10 cellular contexts compared by ENCODE assay signal in the genomic region with DNA sequence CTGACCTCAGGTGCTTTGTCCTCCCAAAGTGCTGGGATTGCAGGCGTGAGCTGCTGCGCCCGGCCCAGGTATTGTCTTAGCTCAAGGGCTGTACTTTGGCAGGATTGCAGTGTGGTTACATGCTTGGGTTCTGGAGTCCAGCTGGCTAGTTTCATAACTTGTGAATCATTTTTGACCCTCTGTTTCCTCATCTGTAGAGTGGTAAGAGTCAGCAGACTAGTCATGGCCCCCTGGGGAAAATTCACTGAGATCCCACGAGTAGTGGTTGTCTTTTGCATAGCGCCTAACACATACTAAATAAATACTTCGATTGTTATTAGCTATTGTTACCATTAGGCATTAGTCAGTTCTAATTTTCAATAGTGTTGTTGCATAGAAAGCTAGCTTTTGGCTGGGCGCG. TPM values are rescaled to one million over a fixed set of nuclear protein-coding genes. Genes with fewer than 3 reads are reported as not detected.
DNase-seq lines count a peak whose midpoint lies in the region; ATAC-seq and TF ChIP-seq lines count a peak whose summit lies in the region.
"Had no signal": no experiment of that assay in that cellular context is flagged by ENCODE, and none has a peak within 500 bp of the region (broad histone marks: within the 10 kb centered on the region; RNA-seq: fewer than 3 reads in every experiment).

No MANE protein-coding gene starts in this region.

- no peak overlapping the region for H3K27ac ChIP-seq in SK-N-SH (ENCODE audit: low read depth in 2 of 2, low read length in 1 of 2)
- peak overlapping the region; percentile 82 for H3K27ac ChIP-seq in epithelial cell of prostate
- H3K27ac ChIP-seq: transverse colon had no signal

- TF ChIP-seq CTCF in SK-N-SH (IDR thresholded peaks at IDR 0.05) (no peak), type B pancreatic cell (conservative IDR thresholded peaks at IDR 0.05) (no peak)

- H3K9me2 ChIP-seq in SK-N-SH: no peaks in the 10 kb centered on the region

- H3K36me3 ChIP-seq in SK-N-SH (replicated peaks in 1 of 2; ENCODE audit: control insufficient read depth in 1 of 2, insufficient read depth in 2 of 2, low read length in 1 of 2): peaks cover 5 to 28% of the 10 kb centered on the region in 2 experiments

- no peaks in the 10 kb centered on the region for H4K20me1 ChIP-seq in SK-N-SH (ENCODE audit: insufficient read depth)

- H3K36me3 Mint-ChIP-seq in type B pancreatic cell: peaks cover 19% of the 10 kb centered on the region

- peaks cover 24% of the 10 kb centered on the region for H3K79me2 ChIP-seq in SK-N-SH (ENCODE audit: insufficient read depth)

- no peak for TF ChIP-seq EP300 in SK-N-SH (IDR thresholded peaks at IDR 0.05; ENCODE audit: borderline replicate concordance in 1 of 2, low read depth in 1 of 2, low read length in 1 of 2)

- POLR2A ChIA-PET in SK-N-SH (lab: Yijun Ruan, JAX): no interaction called here

- H3K4me1 ChIP-seq in SK-N-SH (ENCODE audit: control insufficient read depth in 1 of 2, insufficient read depth in 2 of 2, low read depth in 1 of 2, low read length in 1 of 2): peaks cover 14 to 15% of the 10 kb centered on the region in 2 experiments; a peak in 3 of 4 replicates
- H3K4me1 ChIP-seq: transverse colon had no signal

- H2AFZ ChIP-seq in SK-N-SH (ENCODE audit: low read depth): no peak overlapping the region

- CTCF ChIA-PET in SK-N-SH (lab: Yijun Ruan, JAX): interaction anchor here (0.9 to 16.0 kb wide), 9 partner anchors 10 to 499 kb away, joined by 3 to 211 read pairs (median 4); partner anchors contain the start of genes PTPA and SH3GLB2

- intact Hi-C loops in posterior cingulate gyrus (cut with DNase I): no loop called here

- H3K4me3 ChIP-seq in SK-N-SH (ENCODE audit: low read depth in 2 of 2, low read length in 1 of 2): no peak overlapping the region
- H3K4me3 ChIP-seq: transverse colon had no signal

- H3K9ac ChIP-seq in SK-N-SH: no peak overlapping the region

- no peak overlapping the region for H3K4me3 Mint-ChIP-seq in type B pancreatic cell

- no peak for ATAC-seq in SK-N-SH treated with all-trans-retinoic acid at 6 μM for 48 hours

- peak overlapping the region; percentile 13 for H3K27ac Mint-ChIP-seq in type B pancreatic cell

- H3K27me3 ChIP-seq in SK-N-SH (ENCODE audit: insufficient read depth): no peaks in the 10 kb centered on the region
- H3K27me3 ChIP-seq: transverse colon had no signal

- no peak for TF ChIP-seq RAD21 in SK-N-SH (IDR thresholded peaks at IDR 0.05; ENCODE audit: low read length)

- peaks cover 7% of the 10 kb centered on the region for H3F3A ChIP-seq in SK-N-SH (replicated peaks; ENCODE audit: insufficient read depth)

- H3K27me3 Mint-ChIP-seq in type B pancreatic cell: no peaks in the 10 kb centered on the region

- H3K9me3 Mint-ChIP-seq in type B pancreatic cell: no peaks in the 10 kb centered on the region

- H3K9me3 ChIP-seq in SK-N-SH: no peaks in the 10 kb centered on the region
- H3K9me3 ChIP-seq: transverse colon had no signal

- H3K4me1 Mint-ChIP-seq in type B pancreatic cell (ENCODE audit: unreplicated experiment): peaks cover 4% of the 10 kb centered on the region

- WGBS in SK-N-SH (ENCODE audit: low lambda C conversion rate): 78% methylated on average over 6 of the region's 8 CpGs

- no peak overlapping the region for H3K4me2 ChIP-seq in SK-N-SH

- DNase-seq in SK-N-SH: no peak
- no peak for DNase-seq in epithelial cell of prostate (ENCODE audit: low read depth, low spot score)
- no peak for DNase-seq in type B pancreatic cell (ENCODE audit: extremely low spot score, unreplicated experiment)
- DNase-seq in DMS153 treated with DMSO at 0.1 percent for 48 hours (lab: John Stamatoyannopoulos, UW; ENCODE audit: unreplicated experiment): no peak
- DNase-seq in posterior cingulate gyrus: no peak
- DNase-seq: 8988T; activated naive CD4-positive, alpha-beta T cell treated with Interleukin-2 at 50 U/mL for 16 hours; NCI-H2171; transverse colon had no signal

TF ChIP-seq in SK-N-SH, 30 proteins besides CTCF, POLR2A, EP300 and RAD21:
- TF ChIP-seq FOSL2 (IDR thresholded peaks at IDR 0.05; ENCODE audit: borderline replicate concordance, low read depth): peak; percentile 26; the same call in 1 of the 2 replicates
- TF ChIP-seq ZBTB33 (IDR thresholded peaks at IDR 0.05; ENCODE audit: borderline replicate concordance, low read depth): no peak
- TF ChIP-seq, protein P1, sequence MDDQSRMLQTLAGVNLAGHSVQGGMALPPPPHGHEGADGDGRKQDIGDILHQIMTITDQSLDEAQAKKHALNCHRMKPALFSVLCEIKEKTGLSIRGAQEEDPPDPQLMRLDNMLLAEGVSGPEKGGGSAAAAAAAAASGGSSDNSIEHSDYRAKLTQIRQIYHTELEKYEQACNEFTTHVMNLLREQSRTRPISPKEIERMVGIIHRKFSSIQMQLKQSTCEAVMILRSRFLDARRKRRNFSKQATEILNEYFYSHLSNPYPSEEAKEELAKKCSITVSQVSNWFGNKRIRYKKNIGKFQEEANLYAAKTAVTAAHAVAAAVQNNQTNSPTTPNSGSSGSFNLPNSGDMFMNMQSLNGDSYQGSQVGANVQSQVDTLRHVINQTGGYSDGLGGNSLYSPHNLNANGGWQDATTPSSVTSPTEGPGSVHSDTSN (IDR thresholded peaks at IDR 0.05): no peak
- TF ChIP-seq TCF12 (IDR thresholded peaks at IDR 0.05): peak; percentile 56
- no peak for TF ChIP-seq FOXJ3 (CRISPR knock-in tag; IDR thresholded peaks at IDR 0.05)
- no peak for TF ChIP-seq POLR2AphosphoS5 (IDR thresholded peaks at IDR 0.05; ENCODE audit: low read depth, low read length)
- no peak for TF ChIP-seq GABPA (IDR thresholded peaks at IDR 0.05; ENCODE audit: low read depth)

TF ChIP-seq in SK-N-SH treated with all-trans-retinoic acid at 6 μM for 48 hours, 23 proteins besides CTCF, POLR2A, EP300 and RAD21 (continues in another document):
- TF ChIP-seq ZC3H10 (CRISPR knock-in tag; IDR thresholded peaks at IDR 0.05): no peak
- no peak for TF ChIP-seq ZNF8 (CRISPR knock-in tag; IDR thresholded peaks at IDR 0.05)
- TF ChIP-seq POU6F1 (CRISPR knock-in tag; IDR thresholded peaks at IDR 0.05; ENCODE audit: borderline replicate concordance, low read depth): no peak
- TF ChIP-seq CSDC2 (CRISPR knock-in tag; IDR thresholded peaks at IDR 0.05): no peak
- no peak for TF ChIP-seq RARB (CRISPR knock-in tag; IDR thresholded peaks at IDR 0.05)
- TF ChIP-seq CREB5 (CRISPR knock-in tag; IDR thresholded peaks at IDR 0.05; ENCODE audit: low read depth): no peak
- TF ChIP-seq GLIS3 (CRISPR knock-in tag; IDR thresholded peaks at IDR 0.05): no peak
- TF ChIP-seq ZNF565 (CRISPR knock-in tag; conservative IDR thresholded peaks at IDR 0.05; ENCODE audit: low read depth): no peak
- TF ChIP-seq OSR1 (CRISPR knock-in tag; IDR thresholded peaks at IDR 0.05): no peak
- no peak for TF ChIP-seq SNAI2 (CRISPR knock-in tag; IDR thresholded peaks at IDR 0.05)

RNA-seq across cellular contexts. Expression of gene PTPA, which starts 14.3 kb away (rescaled TPM):
- 130 and 149 TPM in 2 replicates for polyA plus RNA-seq in SK-N-SH (2012; rRNA removed)
- 92.2 and 118 TPM in 2 replicates for polyA plus RNA-seq in SK-N-SH (2012; cell fraction: cytosol; rRNA removed)
- 127 and 164 TPM in 2 replicates for polyA plus RNA-seq in SK-N-SH (2012; cell fraction: nucleus; rRNA removed)
- 102 and 115 TPM in 2 replicates for total RNA-seq in type B pancreatic cell (ENCODE audit: low replicate concordance)

RNA-seq across cellular contexts. Expression of gene CRAT, which starts 14.9 kb away (rescaled TPM):
- 29.7 and 44.5 TPM in 2 replicates for polyA plus RNA-seq in SK-N-SH (2012; rRNA removed)
- 20.8 and 32.9 TPM in 2 replicates for polyA plus RNA-seq in SK-N-SH (2012; cell fraction: cytosol; rRNA removed)
- 59.3 and 67.2 TPM in 2 replicates for polyA plus RNA-seq in SK-N-SH (2012; cell fraction: nucleus; rRNA removed)
- total RNA-seq in type B pancreatic cell (ENCODE audit: low replicate concordance): 14.5 and 28.4 TPM in 2 replicates

RNA-seq across cellular contexts. Expression of gene DOLPP1, which starts 44.6 kb away (rescaled TPM):
- polyA plus RNA-seq in SK-N-SH (2012; rRNA removed): 19.9 and 20.4 TPM in 2 replicates
- polyA plus RNA-seq in SK-N-SH (2012; cell fraction: cytosol; rRNA removed): 11.7 and 17.0 TPM in 2 replicates
- polyA plus RNA-seq in SK-N-SH (2012; cell fraction: nucleus; rRNA removed): 20.2 and 29.0 TPM in 2 replicates
- 20.2 and 21.1 TPM in 2 replicates for total RNA-seq in type B pancreatic cell (ENCODE audit: low replicate concordance)

RNA-seq across cellular contexts. Expression of gene IER5L, which starts 52.6 kb away (rescaled TPM):
- 8.9 and 16.2 TPM in 2 replicates for polyA plus RNA-seq in SK-N-SH (2012; rRNA removed)
- polyA plus RNA-seq in SK-N-SH (2012; cell fraction: cytosol; rRNA removed): 6.6 and 9.6 TPM in 2 replicates
- polyA plus RNA-seq in SK-N-SH (2012; cell fraction: nucleus; rRNA removed): 22.0 and 25.7 TPM in 2 replicates
- 22.3 and 37.5 TPM in 2 replicates for total RNA-seq in type B pancreatic cell (ENCODE audit: low replicate concordance)
